1 cellular context compared by ENCODE assay signal in the genomic region with DNA sequence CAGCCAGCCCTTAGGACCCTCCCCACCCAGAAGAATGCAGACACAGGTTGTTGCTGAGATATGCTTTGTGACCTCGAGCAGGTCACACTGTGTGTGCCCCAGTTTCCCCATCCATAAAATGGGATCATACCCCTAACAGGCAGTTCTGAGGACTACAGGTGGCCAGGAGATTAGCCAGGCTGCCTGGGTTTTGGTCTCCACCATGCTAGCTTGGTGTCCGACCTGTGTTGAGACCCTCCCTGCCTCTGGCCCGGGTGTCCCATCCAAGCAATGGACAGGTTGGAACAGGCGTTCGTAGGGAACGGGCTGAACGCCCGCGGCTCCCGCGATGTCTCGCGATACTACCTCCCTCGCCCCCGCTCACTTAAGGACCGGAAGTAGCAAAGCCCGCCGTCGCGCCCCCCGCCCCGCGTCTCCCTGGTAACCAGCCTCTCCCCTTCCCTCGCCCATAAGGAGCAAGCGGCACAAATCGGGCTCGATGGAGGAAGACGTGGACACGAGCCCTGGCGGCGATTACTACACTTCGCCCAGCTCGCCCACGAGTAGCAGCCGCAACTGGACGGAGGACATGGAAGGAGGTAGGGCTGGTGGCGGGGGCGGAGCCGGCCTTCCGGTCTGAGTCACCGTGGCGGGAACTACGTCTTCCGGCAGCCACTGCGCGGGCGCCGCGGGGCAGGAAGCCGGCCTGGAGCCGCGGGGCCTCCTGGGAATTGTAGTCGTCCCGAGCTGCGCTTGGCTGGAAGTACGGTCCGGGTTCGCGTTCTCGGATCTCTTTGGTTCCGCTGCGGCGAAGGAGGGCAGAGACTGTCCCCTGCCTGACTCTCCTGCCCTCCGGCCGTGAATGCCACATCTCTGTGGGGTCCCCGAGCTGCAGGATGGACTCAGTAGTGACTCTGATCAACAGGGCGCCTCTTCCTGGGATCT.
TF ChIP-seq lines count a peak whose summit lies in the region.

No MANE protein-coding gene starts in this region.

TF ChIP-seq in K562, 482 proteins besides CTCF, POLR2A, EP300 and RAD21 (continued from another document and continues in another):
- TF ChIP-seq, protein P1, sequence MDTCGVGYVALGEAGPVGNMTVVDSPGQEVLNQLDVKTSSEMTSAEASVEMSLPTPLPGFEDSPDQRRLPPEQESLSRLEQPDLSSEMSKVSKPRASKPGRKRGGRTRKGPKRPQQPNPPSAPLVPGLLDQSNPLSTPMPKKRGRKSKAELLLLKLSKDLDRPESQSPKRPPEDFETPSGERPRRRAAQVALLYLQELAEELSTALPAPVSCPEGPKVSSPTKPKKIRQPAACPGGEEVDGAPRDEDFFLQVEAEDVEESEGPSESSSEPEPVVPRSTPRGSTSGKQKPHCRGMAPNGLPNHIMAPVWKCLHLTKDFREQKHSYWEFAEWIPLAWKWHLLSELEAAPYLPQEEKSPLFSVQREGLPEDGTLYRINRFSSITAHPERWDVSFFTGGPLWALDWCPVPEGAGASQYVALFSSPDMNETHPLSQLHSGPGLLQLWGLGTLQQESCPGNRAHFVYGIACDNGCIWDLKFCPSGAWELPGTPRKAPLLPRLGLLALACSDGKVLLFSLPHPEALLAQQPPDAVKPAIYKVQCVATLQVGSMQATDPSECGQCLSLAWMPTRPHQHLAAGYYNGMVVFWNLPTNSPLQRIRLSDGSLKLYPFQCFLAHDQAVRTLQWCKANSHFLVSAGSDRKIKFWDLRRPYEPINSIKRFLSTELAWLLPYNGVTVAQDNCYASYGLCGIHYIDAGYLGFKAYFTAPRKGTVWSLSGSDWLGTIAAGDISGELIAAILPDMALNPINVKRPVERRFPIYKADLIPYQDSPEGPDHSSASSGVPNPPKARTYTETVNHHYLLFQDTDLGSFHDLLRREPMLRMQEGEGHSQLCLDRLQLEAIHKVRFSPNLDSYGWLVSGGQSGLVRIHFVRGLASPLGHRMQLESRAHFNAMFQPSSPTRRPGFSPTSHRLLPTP (IDR thresholded peaks at IDR 0.05; ENCODE audit: borderline replicate concordance, extremely low read depth, insufficient read length) = no peak
- TF ChIP-seq SAFB (IDR thresholded peaks at IDR 0.05; ENCODE audit: borderline replicate concordance, low read depth, low read length) (no peak), GTF2A2 (tag; IDR thresholded peaks at IDR 0.05) (no peak), NFYB (IDR thresholded peaks at IDR 0.05; ENCODE audit: extremely low read depth, insufficient read length) (no peak), ZNF324 (CRISPR knock-in tag; IDR thresholded peaks at IDR 0.05) (0 out of 2 replicates have a peak, but pooled peaks have one; percentile 30), HDGF (IDR thresholded peaks at IDR 0.05) (0 out of 2 replicates have a peak, but pooled peaks have one; percentile 89), ZNF778 (CRISPR knock-in tag; IDR thresholded peaks at IDR 0.05) (no peak)
- TF ChIP-seq, protein P2, sequence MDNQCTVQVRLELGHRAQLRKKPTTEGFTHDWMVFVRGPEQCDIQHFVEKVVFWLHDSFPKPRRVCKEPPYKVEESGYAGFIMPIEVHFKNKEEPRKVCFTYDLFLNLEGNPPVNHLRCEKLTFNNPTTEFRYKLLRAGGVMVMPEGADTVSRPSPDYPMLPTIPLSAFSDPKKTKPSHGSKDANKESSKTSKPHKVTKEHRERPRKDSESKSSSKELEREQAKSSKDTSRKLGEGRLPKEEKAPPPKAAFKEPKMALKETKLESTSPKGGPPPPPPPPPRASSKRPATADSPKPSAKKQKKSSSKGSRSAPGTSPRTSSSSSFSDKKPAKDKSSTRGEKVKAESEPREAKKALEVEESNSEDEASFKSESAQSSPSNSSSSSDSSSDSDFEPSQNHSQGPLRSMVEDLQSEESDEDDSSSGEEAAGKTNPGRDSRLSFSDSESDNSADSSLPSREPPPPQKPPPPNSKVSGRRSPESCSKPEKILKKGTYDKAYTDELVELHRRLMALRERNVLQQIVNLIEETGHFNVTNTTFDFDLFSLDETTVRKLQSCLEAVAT (IDR thresholded peaks at IDR 0.05) = no peak
- TF ChIP-seq, protein P3, sequence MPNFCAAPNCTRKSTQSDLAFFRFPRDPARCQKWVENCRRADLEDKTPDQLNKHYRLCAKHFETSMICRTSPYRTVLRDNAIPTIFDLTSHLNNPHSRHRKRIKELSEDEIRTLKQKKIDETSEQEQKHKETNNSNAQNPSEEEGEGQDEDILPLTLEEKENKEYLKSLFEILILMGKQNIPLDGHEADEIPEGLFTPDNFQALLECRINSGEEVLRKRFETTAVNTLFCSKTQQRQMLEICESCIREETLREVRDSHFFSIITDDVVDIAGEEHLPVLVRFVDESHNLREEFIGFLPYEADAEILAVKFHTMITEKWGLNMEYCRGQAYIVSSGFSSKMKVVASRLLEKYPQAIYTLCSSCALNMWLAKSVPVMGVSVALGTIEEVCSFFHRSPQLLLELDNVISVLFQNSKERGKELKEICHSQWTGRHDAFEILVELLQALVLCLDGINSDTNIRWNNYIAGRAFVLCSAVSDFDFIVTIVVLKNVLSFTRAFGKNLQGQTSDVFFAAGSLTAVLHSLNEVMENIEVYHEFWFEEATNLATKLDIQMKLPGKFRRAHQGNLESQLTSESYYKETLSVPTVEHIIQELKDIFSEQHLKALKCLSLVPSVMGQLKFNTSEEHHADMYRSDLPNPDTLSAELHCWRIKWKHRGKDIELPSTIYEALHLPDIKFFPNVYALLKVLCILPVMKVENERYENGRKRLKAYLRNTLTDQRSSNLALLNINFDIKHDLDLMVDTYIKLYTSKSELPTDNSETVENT (CRISPR knock-in tag; IDR thresholded peaks at IDR 0.05) = no peak
- TF ChIP-seq, protein P4, sequence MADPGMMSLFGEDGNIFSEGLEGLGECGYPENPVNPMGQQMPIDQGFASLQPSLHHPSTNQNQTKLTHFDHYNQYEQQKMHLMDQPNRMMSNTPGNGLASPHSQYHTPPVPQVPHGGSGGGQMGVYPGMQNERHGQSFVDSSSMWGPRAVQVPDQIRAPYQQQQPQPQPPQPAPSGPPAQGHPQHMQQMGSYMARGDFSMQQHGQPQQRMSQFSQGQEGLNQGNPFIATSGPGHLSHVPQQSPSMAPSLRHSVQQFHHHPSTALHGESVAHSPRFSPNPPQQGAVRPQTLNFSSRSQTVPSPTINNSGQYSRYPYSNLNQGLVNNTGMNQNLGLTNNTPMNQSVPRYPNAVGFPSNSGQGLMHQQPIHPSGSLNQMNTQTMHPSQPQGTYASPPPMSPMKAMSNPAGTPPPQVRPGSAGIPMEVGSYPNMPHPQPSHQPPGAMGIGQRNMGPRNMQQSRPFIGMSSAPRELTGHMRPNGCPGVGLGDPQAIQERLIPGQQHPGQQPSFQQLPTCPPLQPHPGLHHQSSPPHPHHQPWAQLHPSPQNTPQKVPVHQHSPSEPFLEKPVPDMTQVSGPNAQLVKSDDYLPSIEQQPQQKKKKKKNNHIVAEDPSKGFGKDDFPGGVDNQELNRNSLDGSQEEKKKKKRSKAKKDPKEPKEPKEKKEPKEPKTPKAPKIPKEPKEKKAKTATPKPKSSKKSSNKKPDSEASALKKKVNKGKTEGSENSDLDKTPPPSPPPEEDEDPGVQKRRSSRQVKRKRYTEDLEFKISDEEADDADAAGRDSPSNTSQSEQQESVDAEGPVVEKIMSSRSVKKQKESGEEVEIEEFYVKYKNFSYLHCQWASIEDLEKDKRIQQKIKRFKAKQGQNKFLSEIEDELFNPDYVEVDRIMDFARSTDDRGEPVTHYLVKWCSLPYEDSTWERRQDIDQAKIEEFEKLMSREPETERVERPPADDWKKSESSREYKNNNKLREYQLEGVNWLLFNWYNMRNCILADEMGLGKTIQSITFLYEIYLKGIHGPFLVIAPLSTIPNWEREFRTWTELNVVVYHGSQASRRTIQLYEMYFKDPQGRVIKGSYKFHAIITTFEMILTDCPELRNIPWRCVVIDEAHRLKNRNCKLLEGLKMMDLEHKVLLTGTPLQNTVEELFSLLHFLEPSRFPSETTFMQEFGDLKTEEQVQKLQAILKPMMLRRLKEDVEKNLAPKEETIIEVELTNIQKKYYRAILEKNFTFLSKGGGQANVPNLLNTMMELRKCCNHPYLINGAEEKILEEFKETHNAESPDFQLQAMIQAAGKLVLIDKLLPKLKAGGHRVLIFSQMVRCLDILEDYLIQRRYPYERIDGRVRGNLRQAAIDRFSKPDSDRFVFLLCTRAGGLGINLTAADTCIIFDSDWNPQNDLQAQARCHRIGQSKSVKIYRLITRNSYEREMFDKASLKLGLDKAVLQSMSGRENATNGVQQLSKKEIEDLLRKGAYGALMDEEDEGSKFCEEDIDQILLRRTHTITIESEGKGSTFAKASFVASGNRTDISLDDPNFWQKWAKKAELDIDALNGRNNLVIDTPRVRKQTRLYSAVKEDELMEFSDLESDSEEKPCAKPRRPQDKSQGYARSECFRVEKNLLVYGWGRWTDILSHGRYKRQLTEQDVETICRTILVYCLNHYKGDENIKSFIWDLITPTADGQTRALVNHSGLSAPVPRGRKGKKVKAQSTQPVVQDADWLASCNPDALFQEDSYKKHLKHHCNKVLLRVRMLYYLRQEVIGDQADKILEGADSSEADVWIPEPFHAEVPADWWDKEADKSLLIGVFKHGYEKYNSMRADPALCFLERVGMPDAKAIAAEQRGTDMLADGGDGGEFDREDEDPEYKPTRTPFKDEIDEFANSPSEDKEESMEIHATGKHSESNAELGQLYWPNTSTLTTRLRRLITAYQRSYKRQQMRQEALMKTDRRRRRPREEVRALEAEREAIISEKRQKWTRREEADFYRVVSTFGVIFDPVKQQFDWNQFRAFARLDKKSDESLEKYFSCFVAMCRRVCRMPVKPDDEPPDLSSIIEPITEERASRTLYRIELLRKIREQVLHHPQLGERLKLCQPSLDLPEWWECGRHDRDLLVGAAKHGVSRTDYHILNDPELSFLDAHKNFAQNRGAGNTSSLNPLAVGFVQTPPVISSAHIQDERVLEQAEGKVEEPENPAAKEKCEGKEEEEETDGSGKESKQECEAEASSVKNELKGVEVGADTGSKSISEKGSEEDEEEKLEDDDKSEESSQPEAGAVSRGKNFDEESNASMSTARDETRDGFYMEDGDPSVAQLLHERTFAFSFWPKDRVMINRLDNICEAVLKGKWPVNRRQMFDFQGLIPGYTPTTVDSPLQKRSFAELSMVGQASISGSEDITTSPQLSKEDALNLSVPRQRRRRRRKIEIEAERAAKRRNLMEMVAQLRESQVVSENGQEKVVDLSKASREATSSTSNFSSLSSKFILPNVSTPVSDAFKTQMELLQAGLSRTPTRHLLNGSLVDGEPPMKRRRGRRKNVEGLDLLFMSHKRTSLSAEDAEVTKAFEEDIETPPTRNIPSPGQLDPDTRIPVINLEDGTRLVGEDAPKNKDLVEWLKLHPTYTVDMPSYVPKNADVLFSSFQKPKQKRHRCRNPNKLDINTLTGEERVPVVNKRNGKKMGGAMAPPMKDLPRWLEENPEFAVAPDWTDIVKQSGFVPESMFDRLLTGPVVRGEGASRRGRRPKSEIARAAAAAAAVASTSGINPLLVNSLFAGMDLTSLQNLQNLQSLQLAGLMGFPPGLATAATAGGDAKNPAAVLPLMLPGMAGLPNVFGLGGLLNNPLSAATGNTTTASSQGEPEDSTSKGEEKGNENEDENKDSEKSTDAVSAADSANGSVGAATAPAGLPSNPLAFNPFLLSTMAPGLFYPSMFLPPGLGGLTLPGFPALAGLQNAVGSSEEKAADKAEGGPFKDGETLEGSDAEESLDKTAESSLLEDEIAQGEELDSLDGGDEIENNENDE (IDR thresholded peaks at IDR 0.05; ENCODE audit: low read depth, low read length) = no peak
- TF ChIP-seq, protein P5, sequence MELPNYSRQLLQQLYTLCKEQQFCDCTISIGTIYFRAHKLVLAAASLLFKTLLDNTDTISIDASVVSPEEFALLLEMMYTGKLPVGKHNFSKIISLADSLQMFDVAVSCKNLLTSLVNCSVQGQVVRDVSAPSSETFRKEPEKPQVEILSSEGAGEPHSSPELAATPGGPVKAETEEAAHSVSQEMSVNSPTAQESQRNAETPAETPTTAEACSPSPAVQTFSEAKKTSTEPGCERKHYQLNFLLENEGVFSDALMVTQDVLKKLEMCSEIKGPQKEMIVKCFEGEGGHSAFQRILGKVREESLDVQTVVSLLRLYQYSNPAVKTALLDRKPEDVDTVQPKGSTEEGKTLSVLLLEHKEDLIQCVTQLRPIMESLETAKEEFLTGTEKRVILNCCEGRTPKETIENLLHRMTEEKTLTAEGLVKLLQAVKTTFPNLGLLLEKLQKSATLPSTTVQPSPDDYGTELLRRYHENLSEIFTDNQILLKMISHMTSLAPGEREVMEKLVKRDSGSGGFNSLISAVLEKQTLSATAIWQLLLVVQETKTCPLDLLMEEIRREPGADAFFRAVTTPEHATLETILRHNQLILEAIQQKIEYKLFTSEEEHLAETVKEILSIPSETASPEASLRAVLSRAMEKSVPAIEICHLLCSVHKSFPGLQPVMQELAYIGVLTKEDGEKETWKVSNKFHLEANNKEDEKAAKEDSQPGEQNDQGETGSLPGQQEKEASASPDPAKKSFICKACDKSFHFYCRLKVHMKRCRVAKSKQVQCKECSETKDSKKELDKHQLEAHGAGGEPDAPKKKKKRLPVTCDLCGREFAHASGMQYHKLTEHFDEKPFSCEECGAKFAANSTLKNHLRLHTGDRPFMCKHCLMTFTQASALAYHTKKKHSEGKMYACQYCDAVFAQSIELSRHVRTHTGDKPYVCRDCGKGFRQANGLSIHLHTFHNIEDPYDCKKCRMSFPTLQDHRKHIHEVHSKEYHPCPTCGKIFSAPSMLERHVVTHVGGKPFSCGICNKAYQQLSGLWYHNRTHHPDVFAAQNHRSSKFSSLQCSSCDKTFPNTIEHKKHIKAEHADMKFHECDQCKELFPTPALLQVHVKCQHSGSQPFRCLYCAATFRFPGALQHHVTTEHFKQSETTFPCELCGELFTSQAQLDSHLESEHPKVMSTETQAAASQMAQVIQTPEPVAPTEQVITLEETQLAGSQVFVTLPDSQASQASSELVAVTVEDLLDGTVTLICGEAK (IDR thresholded peaks at IDR 0.05) = peak; percentile 99
- TF ChIP-seq, protein P5 (CRISPR knock-in tag; IDR thresholded peaks at IDR 0.05) = no peak
